1 cellular context compared by ENCODE assay signal in the genomic region with DNA sequence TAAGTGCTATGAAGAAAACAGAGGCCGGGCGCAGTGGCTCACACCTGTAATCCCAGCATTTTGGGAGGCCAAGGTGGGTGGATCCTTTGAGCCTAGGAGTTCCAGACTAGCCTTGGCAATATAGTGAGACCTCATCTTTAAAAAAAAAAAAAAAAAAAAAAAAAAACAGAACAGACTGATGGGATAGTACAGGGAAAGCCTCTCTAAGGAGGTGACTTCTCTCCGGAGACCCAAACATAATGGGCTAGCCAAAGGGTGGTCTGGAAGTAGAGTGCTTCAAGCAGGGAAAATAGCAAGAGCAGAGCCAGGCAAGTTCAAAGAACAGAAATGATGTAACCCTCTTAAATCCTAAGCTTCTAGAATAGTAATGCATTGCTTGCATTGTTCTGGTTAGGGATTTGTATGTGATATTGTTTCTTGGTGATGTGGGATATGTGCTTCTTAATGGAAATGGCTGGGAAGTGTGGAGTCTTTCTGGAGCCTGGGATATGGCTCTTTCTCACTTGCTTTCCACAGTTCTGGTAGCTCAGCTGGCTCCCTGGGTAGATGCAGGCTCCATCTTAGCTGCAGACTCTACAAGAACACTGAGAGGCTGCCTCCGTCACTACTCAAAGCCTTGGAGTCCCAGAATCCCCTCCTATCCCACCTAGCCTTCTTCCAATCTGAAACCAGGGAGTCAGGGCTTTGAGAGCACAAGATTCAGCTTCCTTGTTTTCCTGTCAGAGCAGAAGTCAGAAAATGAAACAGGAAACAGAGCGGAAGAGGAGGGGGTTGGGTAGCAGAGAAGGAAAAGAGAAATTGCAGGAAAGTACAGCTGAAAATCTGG.
A peak's percentile ranks its signal among the peaks of the same experiment; 100 is the strongest.
TF ChIP-seq lines count a peak whose summit lies in the region.

No MANE protein-coding gene starts in this region.

TF ChIP-seq in GM12878, 131 proteins besides CTCF, POLR2A, EP300 and RAD21:
- no peak for TF ChIP-seq RFX5 (IDR thresholded peaks at IDR 0.05; ENCODE audit: low read depth, low read length)
- TF ChIP-seq ETV6 (conservative IDR thresholded peaks at IDR 0.05 in 1 of 2, IDR thresholded peaks at IDR 0.05 in 1 of 2; ENCODE audit: borderline replicate concordance in 1 of 2, low read depth in 1 of 2) = peak in 1 of 2 experiments; percentile 94; a peak in 2 of 4 replicates
- TF ChIP-seq MTA3 (IDR thresholded peaks at IDR 0.05; ENCODE audit: borderline replicate concordance, low read length) = 0 out of 2 replicates have a peak, but pooled peaks have one; percentile 24
- no peak for TF ChIP-seq HDAC6 (IDR thresholded peaks at IDR 0.05; ENCODE audit: unreplicated experiment)
TF ChIP-seq in GM12878: peak in this region for 2.
